1 cellular context compared by ENCODE assay signal in the genomic region with DNA sequence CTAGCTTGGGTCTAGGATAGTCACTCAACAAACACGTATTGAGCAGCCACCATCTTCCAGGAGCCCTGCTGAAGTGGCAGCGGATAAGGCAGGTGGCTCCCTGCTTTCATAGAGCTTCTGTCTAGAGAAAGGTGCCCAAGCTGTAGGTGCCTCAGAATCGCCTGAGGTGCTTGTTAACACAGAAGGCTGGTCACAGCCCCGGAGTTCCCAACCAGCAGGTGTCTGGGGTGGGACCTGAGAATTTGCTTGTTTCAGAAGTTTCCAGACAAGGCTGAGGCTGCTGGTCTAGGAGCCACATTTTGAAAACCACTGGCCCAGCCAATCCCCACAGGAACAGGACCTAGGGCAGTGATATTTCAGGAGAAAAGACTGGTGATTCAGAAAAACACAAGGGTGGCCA.
TF ChIP-seq lines count a peak whose summit lies in the region.

No MANE protein-coding gene starts in this region.

TF ChIP-seq in A549, 52 proteins besides CTCF, POLR2A, EP300 and RAD21:
- TF ChIP-seq HOXB5 (CRISPR knock-in tag; IDR thresholded peaks at IDR 0.05) = no peak
- no peak for TF ChIP-seq HEYL (CRISPR knock-in tag; IDR thresholded peaks at IDR 0.05)
- TF ChIP-seq POLR2AphosphoS2 (conservative IDR thresholded peaks at IDR 0.05; ENCODE audit: low read length) = no peak
- TF ChIP-seq EHMT2 (IDR thresholded peaks at IDR 0.05; ENCODE audit: low read depth) = no peak
- no peak for TF ChIP-seq TP53 (CRISPR knock-in tag; IDR thresholded peaks at IDR 0.05)
- no peak for TF ChIP-seq GATA3 (IDR thresholded peaks at IDR 0.05; ENCODE audit: borderline replicate concordance)
- TF ChIP-seq SMC3 (IDR thresholded peaks at IDR 0.05) = no peak
